In the genomic region with DNA sequence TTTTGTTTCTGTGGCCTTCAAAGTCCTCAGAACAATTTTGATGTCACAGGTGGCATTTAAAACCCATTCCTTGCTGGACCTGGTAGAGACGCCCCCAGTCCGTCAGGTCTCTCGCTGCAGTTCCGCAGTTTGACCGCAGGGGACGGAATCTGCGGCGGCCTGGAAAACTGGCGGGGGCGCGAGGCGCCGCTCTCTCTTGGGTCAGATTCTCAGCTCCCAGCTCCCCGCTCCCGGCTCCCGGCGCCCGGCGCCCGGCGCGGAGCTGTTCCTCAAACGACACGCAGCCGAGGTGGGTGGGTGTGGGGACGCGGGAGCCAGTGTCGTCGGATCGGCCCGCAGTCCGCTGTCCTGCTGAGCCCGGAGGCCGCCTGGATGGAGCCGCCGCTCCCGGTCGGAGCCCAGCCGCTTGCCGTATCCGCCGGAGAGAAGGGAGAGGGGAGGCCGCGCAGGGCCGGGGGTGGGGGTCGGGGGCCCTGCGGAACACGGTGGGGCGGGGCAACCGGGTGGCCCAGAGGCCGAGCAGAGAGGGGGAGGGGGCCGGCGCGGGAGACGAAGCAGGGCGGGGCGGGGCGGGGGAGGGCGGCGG, we compare ENCODE assay signal across 8 cellular contexts. TPM values are rescaled to one million over a fixed set of nuclear protein-coding genes. Genes with fewer than 3 reads are reported as not detected.
DNase-seq lines count a peak whose midpoint lies in the region; ATAC-seq, FAIRE-seq and TF ChIP-seq lines count a peak whose summit lies in the region.

A gene (plus strand): TSS at position 192 of the 586 bp plus-strand sequence. CDS start 181 bp downstream, at position 373.

- TF ChIP-seq CTCF in AG10803 (conservative IDR thresholded peaks at IDR 0.05; ENCODE audit: low read length) (peak; percentile 66), HepG2 (CRISPR knock-in tag; IDR thresholded peaks at IDR 0.05) (peak; percentile 76)

- peak within 1 kb of the TSS; percentile 84 for H3K27ac ChIP-seq in HepG2 (ENCODE audit: extremely low read length, insufficient read depth, low read length)

- no TSS peak for BruUV-seq in HepG2 (replicated peaks; lab: Mats Ljungman, UMichigan)

- ATAC-seq in GM18867 (IDR thresholded peaks at IDR 0.05; ENCODE audit: unreplicated experiment) = peak; percentile 98
- peak; percentile 60 for ATAC-seq in HG03060 (IDR thresholded peaks at IDR 0.05; ENCODE audit: low read depth, unreplicated experiment)
- ATAC-seq in HepG2 = peak; percentile 94

- H3K4me2 ChIP-seq in HepG2 (ENCODE audit: low read depth, low read length) = peak within 1 kb of the TSS; percentile 74

- H3K9ac ChIP-seq in HepG2 (ENCODE audit: insufficient read depth, low read depth, low read length) = peak within 1 kb of the TSS; percentile 80

- WGBS in HepG2 (ENCODE audit: low lambda C conversion rate) = no CpG with 5 or more reads among the region's 60 CpGs

- POLR2A ChIA-PET in HepG2 (lab: Yijun Ruan, JAX) = interaction anchor here (0.7 to 1.0 kb wide), 3 partner anchors 14 to 18 kb away, joined by 3 to 6 read pairs (median 5); a partner anchor contains a TSS

- H2AFZ ChIP-seq in HepG2 (ENCODE audit: low read length) = no peak within 1 kb of the TSS

- TF ChIP-seq RAD21 in HepG2 (CRISPR knock-in tag; IDR thresholded peaks at IDR 0.05) = peak; percentile 44

- peaks cover 26% of the 10 kb centered on the region for H3K4me1 ChIP-seq in HepG2 (ENCODE audit: insufficient read depth, low read length)

- FAIRE-seq in HepG2 (lab: Jason Lieb, UNC) = peak; percentile 71

- no peaks in the 10 kb centered on the region for H3K36me3 ChIP-seq in HepG2 (replicated peaks in 1 of 2; ENCODE audit: control insufficient read depth in 1 of 2, insufficient read depth in 2 of 2, low read length in 2 of 2)

- H3K9me3 ChIP-seq in HepG2 (ENCODE audit: low read length) = no peaks in the 10 kb centered on the region

- intact Hi-C loops in HepG2 (cut with micrococcal nuclease; ENCODE audit: unreplicated experiment) = loop anchor here (2.0 to 10.0 kb wide), 2 partner anchors 15 to 45 kb away; no protein-coding TSS in a partner anchor

- peaks cover 10% of the 10 kb centered on the region for H3K79me2 ChIP-seq in HepG2 (ENCODE audit: insufficient read depth, low read length)

- in situ Hi-C loops in HepG2 (cut with HindIII; ENCODE audit: extremely low pct_ligation_motif_present, low pct_unique_long_range_greater_than_20kb) = no loop called here

- peak; percentile 54 for DNase-seq in AG10803 (ENCODE audit: low read depth)
- peak; percentile 52 for DNase-seq in NCI-H2196 (lab: John Stamatoyannopoulos, UW; ENCODE audit: unreplicated experiment)
- peak; percentile 10 for DNase-seq in activated CD4-positive, CD25-positive, alpha-beta regulatory T cell treated with anti-CD3 and anti-CD28 coated beads, Interleukin-2, amount 50 U/mL, for 16 hours (ENCODE audit: low read depth, low spot score)
- DNase-seq in dermis blood vessel endothelial cell = peak; percentile 76
- peak; percentile 51 for DNase-seq in HepG2 (ENCODE audit: low spot score)
- peak; percentile 55 for DNase-seq in stimulated activated CD4-positive, alpha-beta T cell treated with anti-CD3 and anti-CD28 coated beads, Interleukin-4, amount 100 ng/mL, for 1 hour

- no peaks in the 10 kb centered on the region for H4K20me1 ChIP-seq in HepG2 (ENCODE audit: insufficient read depth, low read length)

- H3K27me3 ChIP-seq in HepG2 (ENCODE audit: control insufficient read depth in 1 of 2, insufficient read depth in 2 of 2, low read length in 2 of 2) = no peaks in the 10 kb centered on the region

- TF ChIP-seq EP300 in HepG2 (IDR thresholded peaks at IDR 0.05; ENCODE audit: low read depth in 2 of 2, low read length in 2 of 2) = no peak
- TF ChIP-seq EP300 in HepG2 (CRISPR knock-in tag; IDR thresholded peaks at IDR 0.05; ENCODE audit: borderline replicate concordance) = no peak

- CTCF ChIA-PET in HepG2 (lab: Yijun Ruan, JAX; ENCODE audit: low intra/inter-chr PET ratio, low total read pairs) = no interaction called here

- H3K4me3 ChIP-seq in AG10803 (ENCODE audit: low read length) (peak within 1 kb of the TSS; percentile 66), HepG2 (replicated peaks in 1 of 3; ENCODE audit: insufficient read depth in 1 of 3, low read depth in 2 of 3, low read length in 3 of 3) (peak within 1 kb of the TSS; percentile 72 to 75 (median 73))

- TF ChIP-seq POLR2A in HepG2 (IDR thresholded peaks at IDR 0.05; ENCODE audit: insufficient read depth in 1 of 2, low read depth in 2 of 2, low read length in 2 of 2) = peak in 1 of 2 experiments; percentile 29; a peak in 1 of 4 replicates

TF ChIP-seq in HepG2, 621 proteins besides CTCF, POLR2A, EP300 and RAD21 (continues in another document):
- TF ChIP-seq ZNF547 (CRISPR knock-in tag; IDR thresholded peaks at IDR 0.05) = no peak
- no peak for TF ChIP-seq TEAD3 (CRISPR knock-in tag; optimal IDR thresholded peaks at IDR 0.05; ENCODE audit: borderline replicate concordance)
- no peak for TF ChIP-seq NFATC3 (CRISPR knock-in tag; IDR thresholded peaks at IDR 0.05)
- TF ChIP-seq ZNF335 (CRISPR knock-in tag; IDR thresholded peaks at IDR 0.05) = no peak
- TF ChIP-seq, protein P1, sequence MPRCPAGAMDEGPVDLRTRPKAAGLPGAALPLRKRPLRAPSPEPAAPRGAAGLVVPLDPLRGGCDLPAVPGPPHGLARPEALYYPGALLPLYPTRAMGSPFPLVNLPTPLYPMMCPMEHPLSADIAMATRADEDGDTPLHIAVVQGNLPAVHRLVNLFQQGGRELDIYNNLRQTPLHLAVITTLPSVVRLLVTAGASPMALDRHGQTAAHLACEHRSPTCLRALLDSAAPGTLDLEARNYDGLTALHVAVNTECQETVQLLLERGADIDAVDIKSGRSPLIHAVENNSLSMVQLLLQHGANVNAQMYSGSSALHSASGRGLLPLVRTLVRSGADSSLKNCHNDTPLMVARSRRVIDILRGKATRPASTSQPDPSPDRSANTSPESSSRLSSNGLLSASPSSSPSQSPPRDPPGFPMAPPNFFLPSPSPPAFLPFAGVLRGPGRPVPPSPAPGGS (CRISPR knock-in tag; IDR thresholded peaks at IDR 0.05) = no peak
- TF ChIP-seq, protein P2, sequence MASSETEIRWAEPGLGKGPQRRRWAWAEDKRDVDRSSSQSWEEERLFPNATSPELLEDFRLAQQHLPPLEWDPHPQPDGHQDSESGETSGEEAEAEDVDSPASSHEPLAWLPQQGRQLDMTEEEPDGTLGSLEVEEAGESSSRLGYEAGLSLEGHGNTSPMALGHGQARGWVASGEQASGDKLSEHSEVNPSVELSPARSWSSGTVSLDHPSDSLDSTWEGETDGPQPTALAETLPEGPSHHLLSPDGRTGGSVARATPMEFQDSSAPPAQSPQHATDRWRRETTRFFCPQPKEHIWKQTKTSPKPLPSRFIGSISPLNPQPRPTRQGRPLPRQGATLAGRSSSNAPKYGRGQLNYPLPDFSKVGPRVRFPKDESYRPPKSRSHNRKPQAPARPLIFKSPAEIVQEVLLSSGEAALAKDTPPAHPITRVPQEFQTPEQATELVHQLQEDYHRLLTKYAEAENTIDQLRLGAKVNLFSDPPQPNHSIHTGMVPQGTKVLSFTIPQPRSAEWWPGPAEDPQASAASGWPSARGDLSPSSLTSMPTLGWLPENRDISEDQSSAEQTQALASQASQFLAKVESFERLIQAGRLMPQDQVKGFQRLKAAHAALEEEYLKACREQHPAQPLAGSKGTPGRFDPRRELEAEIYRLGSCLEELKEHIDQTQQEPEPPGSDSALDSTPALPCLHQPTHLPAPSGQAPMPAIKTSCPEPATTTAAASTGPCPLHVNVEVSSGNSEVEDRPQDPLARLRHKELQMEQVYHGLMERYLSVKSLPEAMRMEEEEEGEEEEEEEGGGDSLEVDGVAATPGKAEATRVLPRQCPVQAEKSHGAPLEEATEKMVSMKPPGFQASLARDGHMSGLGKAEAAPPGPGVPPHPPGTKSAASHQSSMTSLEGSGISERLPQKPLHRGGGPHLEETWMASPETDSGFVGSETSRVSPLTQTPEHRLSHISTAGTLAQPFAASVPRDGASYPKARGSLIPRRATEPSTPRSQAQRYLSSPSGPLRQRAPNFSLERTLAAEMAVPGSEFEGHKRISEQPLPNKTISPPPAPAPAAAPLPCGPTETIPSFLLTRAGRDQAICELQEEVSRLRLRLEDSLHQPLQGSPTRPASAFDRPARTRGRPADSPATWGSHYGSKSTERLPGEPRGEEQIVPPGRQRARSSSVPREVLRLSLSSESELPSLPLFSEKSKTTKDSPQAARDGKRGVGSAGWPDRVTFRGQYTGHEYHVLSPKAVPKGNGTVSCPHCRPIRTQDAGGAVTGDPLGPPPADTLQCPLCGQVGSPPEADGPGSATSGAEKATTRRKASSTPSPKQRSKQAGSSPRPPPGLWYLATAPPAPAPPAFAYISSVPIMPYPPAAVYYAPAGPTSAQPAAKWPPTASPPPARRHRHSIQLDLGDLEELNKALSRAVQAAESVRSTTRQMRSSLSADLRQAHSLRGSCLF (CRISPR knock-in tag; IDR thresholded peaks at IDR 0.05; ENCODE audit: borderline replicate concordance) = no peak
- TF ChIP-seq ZBTB7A (CRISPR knock-in tag; IDR thresholded peaks at IDR 0.05) = no peak
- peak; percentile 62 for TF ChIP-seq GATAD1 (CRISPR knock-in tag; IDR thresholded peaks at IDR 0.05)

RNA-seq across cellular contexts. Expression of the gene that starts here (rescaled TPM):
- 13.8 and 20.3 TPM in 2 replicates for total RNA-seq in dermis blood vessel endothelial cell
- total RNA-seq in HepG2 (2016; rRNA removed; fragmentation: Illumina TruSeq; extraction: Trizol) = 13.4 and 16.1 TPM in 2 replicates
- 2.7 and 3.4 TPM in 2 replicates for total RNA-seq in HepG2 (2016; cell fraction: cytosol; rRNA removed; fragmentation: Illumina TruSeq; extraction: Trizol; ENCODE audit: low read depth)
- 14.1 and 15.6 TPM in 2 replicates for total RNA-seq in HepG2 (2016; cell fraction: insoluble cytoplasmic fraction; rRNA removed; fragmentation: Illumina TruSeq; extraction: Trizol)
- total RNA-seq in HepG2 (2016; cell fraction: membrane; rRNA removed; fragmentation: Illumina TruSeq; extraction: Trizol) = 8.0 and 8.8 TPM in 2 replicates
- 17.0 and 20.4 TPM in 2 replicates for total RNA-seq in HepG2 (2016; cell fraction: nucleus; rRNA removed; fragmentation: Illumina TruSeq; extraction: Trizol)
- polyA plus RNA-seq in HepG2 (2011; rRNA removed) = 27.9 and 32.0 TPM in 2 replicates
- polyA plus RNA-seq in HepG2 (2011; cell fraction: cytosol; rRNA removed) = 12.7 and 19.9 TPM in 2 replicates
- 43.7 and 49.4 TPM in 2 replicates for polyA plus RNA-seq in HepG2 (2011; cell fraction: nucleus; rRNA removed)
- 20.1 and 24.9 TPM in 2 replicates for polyA plus RNA-seq in HepG2 (2012)
- 0.87 and 0.98 TPM in 2 replicates for polyA plus RNA-seq in HepG2 (2016; cell fraction: cytosol; fragmentation: Illumina TruSeq; extraction: Trizol; ENCODE audit: low read depth)
- 16.7 and 17.4 TPM in 2 replicates for polyA plus RNA-seq in HepG2 (2016; cell fraction: insoluble cytoplasmic fraction; fragmentation: Illumina TruSeq; extraction: Trizol; ENCODE audit: low read depth)
- 4.2 and 4.4 TPM in 2 replicates for polyA plus RNA-seq in HepG2 (2016; cell fraction: membrane; fragmentation: Illumina TruSeq; extraction: Trizol; ENCODE audit: low read depth)
- 35.1 and 37.7 TPM in 2 replicates for polyA plus RNA-seq in HepG2 (2016; cell fraction: nucleus; fragmentation: Illumina TruSeq; extraction: Trizol; ENCODE audit: insufficient read depth, low read depth)
- 16.0 and 29.2 TPM in 2 replicates for polyA minus RNA-seq in HepG2 (2011; rRNA and poly(A)+ RNA removed; ENCODE audit: low replicate concordance)
- polyA minus RNA-seq in HepG2 (2011; cell fraction: cytosol; rRNA and poly(A)+ RNA removed) = 16.1 and 20.6 TPM in 2 replicates
- polyA minus RNA-seq in HepG2 (2011; cell fraction: nucleus; rRNA and poly(A)+ RNA removed) = 33.7 and 36.7 TPM in 2 replicates

Comparison
In these comparisons a context has a peak if more than half of its experiments do, and no peak if none do; other contexts are left out.
1. Peak in every context shown above with its lines: DNase-seq, ATAC-seq, H3K4me3 ChIP-seq and H3K27ac ChIP-seq.
2. DNase-seq: peak in every context shown above with its lines; median percentile 76 in dermis blood vessel endothelial cell; 55 in stimulated activated CD4-positive, alpha-beta T cell treated with anti-CD3 and anti-CD28 coated beads, Interleukin-4, amount 100 ng/mL, for 1 hour; 54 in AG10803; 52 in NCI-H2196; 51 in HepG2; 10 in activated CD4-positive, CD25-positive, alpha-beta regulatory T cell treated with anti-CD3 and anti-CD28 coated beads, Interleukin-2, amount 50 U/mL, for 16 hours.